ENCODE assay signal across 8 cellular contexts in genomic region chr9:32431940-32432555, GRCh38. TPM values are rescaled to one million over a fixed set of nuclear protein-coding genes. Genes with fewer than 3 reads are reported as not detected.
DNase-seq lines count a peak whose midpoint lies in the region; ATAC-seq and TF ChIP-seq lines count a peak whose summit lies in the region.

No MANE protein-coding gene starts in this region.

- DNase-seq in CD14-positive monocyte (ENCODE audit: low spot score) (no peak), GM19240 (ENCODE audit: insufficient read length, low spot score) (peak; percentile 3), SJCRH30 (peak; percentile 48 to 59), cardiac fibroblast (ENCODE audit: low read depth in 2 of 2) (peak; percentile 63 to 66), mesendoderm (peak; percentile 46), testis (peak; percentile 47), NCI-H1930 (lab: John Stamatoyannopoulos, UW) (no peak)

- H2BK120ac ChIP-seq in mesendoderm (ENCODE audit: low read depth, low read length), result no peak overlapping the region

- no peak overlapping the region for H3K23ac ChIP-seq in mesendoderm (ENCODE audit: low read length)

- H3K9me3 ChIP-seq in SJCRH30 (replicated peaks), result no peaks in the 10 kb centered on the region
- no peaks in the 10 kb centered on the region for H3K9me3 ChIP-seq in testis

- H3K4me3 ChIP-seq in SJCRH30 (no peak overlapping the region), cardiac fibroblast (replicated peaks in 1 of 2; ENCODE audit: low read depth in 2 of 2, low read length in 2 of 2) (no peak overlapping the region), mesendoderm (ENCODE audit: low read length) (no peak overlapping the region), testis (no peak overlapping the region)

- H2BK5ac ChIP-seq in mesendoderm (ENCODE audit: low read length), result no peak overlapping the region

- H3K9me3 Mint-ChIP-seq in CD14-positive monocyte, result no peaks in the 10 kb centered on the region

- no peaks in the 10 kb centered on the region for H3K4me1 Mint-ChIP-seq in CD14-positive monocyte

- H3K36me3 Mint-ChIP-seq in CD14-positive monocyte, result peaks cover 56 to 57% of the 10 kb centered on the region in 2 donors

- H3K79me1 ChIP-seq in mesendoderm (ENCODE audit: low read length), result no peaks in the 10 kb centered on the region

- no peak overlapping the region for H4K5ac ChIP-seq in mesendoderm (ENCODE audit: low read length)

- intact Hi-C loops in CD14-positive monocyte (cut with micrococcal nuclease), result no loop called here
- intact Hi-C loops in testis (cut with DNase I; ENCODE audit: low total_unique reads), result no loop called here

- no peaks in the 10 kb centered on the region for H3K27me3 Mint-ChIP-seq in CD14-positive monocyte (ENCODE audit: low read depth in 3 of 3)

- no peak overlapping the region for H3K4me2 ChIP-seq in mesendoderm (ENCODE audit: low read length)

- WGBS in mesendoderm (ENCODE audit: extremely low coverage, insufficient coverage, low lambda C conversion rate), result no CpG with 5 or more reads among the region's 10 CpGs
- WGBS in testis, 2 donors, result 72 to 74% methylated on average over 10 of the region's 10 CpGs

- ATAC-seq in HG03045 (IDR thresholded peaks at IDR 0.05; ENCODE audit: unreplicated experiment), result no peak

- no peak for TF ChIP-seq POLR2A in testis (IDR thresholded peaks at IDR 0.05)

- H3K27ac ChIP-seq in SJCRH30 (no peak overlapping the region), mesendoderm (ENCODE audit: low read depth, low read length) (no peak overlapping the region), testis (peak overlapping the region in 1 of 2 donors; percentile 7)

- no peak overlapping the region for H3K4me3 Mint-ChIP-seq in CD14-positive monocyte

- H3K36me3 ChIP-seq in SJCRH30 (peaks cover 23% of the 10 kb centered on the region), mesendoderm (ENCODE audit: control insufficient read depth, insufficient read depth, low read length) (peaks cover 2% of the 10 kb centered on the region), testis (ENCODE audit: low read depth, missing control alignments) (no peaks in the 10 kb centered on the region)

- H2AK5ac ChIP-seq in mesendoderm (ENCODE audit: low read length), result no peak overlapping the region

- TF ChIP-seq CTCF in CD14-positive monocyte (IDR thresholded peaks at IDR 0.05) (peak; percentile 44), cardiac fibroblast (IDR thresholded peaks at IDR 0.05; ENCODE audit: low read depth, low read length) (peak; percentile 58), testis (IDR thresholded peaks at IDR 0.05) (peak in 2 of 3 experiments; percentile 31 to 34)

- no peak overlapping the region for H3K4ac ChIP-seq in mesendoderm (ENCODE audit: low read depth, low read length)

- peak overlapping the region in 3 of 7 donors; percentile 4 to 5 (median 5) for H3K27ac Mint-ChIP-seq in CD14-positive monocyte

- H3K56ac ChIP-seq in mesendoderm (ENCODE audit: low read length), result no peak overlapping the region

- H3K9ac ChIP-seq in mesendoderm (ENCODE audit: low read length), result no peak overlapping the region

- H3K18ac ChIP-seq in mesendoderm (ENCODE audit: low read length), result no peak overlapping the region

- H3K27me3 ChIP-seq in SJCRH30 (no peaks in the 10 kb centered on the region), mesendoderm (ENCODE audit: insufficient read depth, low read length, poor library complexity) (no peaks in the 10 kb centered on the region), testis (no peaks in the 10 kb centered on the region)

- no peaks in the 10 kb centered on the region for H3K79me2 ChIP-seq in mesendoderm (ENCODE audit: control insufficient read depth, insufficient read depth, low read length)

- no peaks in the 10 kb centered on the region for H3K4me1 ChIP-seq in SJCRH30
- H3K4me1 ChIP-seq in mesendoderm (ENCODE audit: control insufficient read depth, low read depth, low read length), result no peaks in the 10 kb centered on the region
- peaks cover 18% of the 10 kb centered on the region for H3K4me1 ChIP-seq in testis

- no peak overlapping the region for H4K8ac ChIP-seq in mesendoderm (ENCODE audit: low read depth, low read length)

- H2BK15ac ChIP-seq in mesendoderm (replicated peaks; ENCODE audit: low read depth), result no peak overlapping the region

RNA-seq across cellular contexts. Expression of gene ACO1, which starts 47.6 kb away (rescaled TPM):
- polyA plus RNA-seq in CD14-positive monocyte (10 to 100 TPM; 10.5 to 12.5 TPM), testis (ENCODE audit: insufficient read depth, low read depth, low replicate concordance) (44.4 TPM)
- total RNA-seq in SJCRH30 (2014; rRNA removed; shearing (Covaris generic)), result 50.2 and 51.4 TPM in 2 replicates
- polyA plus RNA-seq in mesendoderm (2013, experiment 1 of 2), result 23.5 TPM
- polyA plus RNA-seq in mesendoderm (2013, experiment 2 of 2), result 23.6 TPM
- 10 to 100 TPM; 52.0 to 67.6 TPM for total RNA-seq in testis

Comparison
In these comparisons a context has a peak if more than half of its experiments do, and no peak if none do; other contexts are left out.
1. DNase-seq: peak in GM19240 (single experiment), SJCRH30 (2 of 2), cardiac fibroblast (2 of 2), mesendoderm (single experiment) and testis (single experiment); none in CD14-positive monocyte (single experiment) and NCI-H1930 (0 of 2).
2. Peak in every context shown above with its lines, with median percentiles within 50 percentile points of each other: CTCF ChIP-seq.